Comparison of ENCODE assay signal across 1 cellular context in the genomic region with DNA sequence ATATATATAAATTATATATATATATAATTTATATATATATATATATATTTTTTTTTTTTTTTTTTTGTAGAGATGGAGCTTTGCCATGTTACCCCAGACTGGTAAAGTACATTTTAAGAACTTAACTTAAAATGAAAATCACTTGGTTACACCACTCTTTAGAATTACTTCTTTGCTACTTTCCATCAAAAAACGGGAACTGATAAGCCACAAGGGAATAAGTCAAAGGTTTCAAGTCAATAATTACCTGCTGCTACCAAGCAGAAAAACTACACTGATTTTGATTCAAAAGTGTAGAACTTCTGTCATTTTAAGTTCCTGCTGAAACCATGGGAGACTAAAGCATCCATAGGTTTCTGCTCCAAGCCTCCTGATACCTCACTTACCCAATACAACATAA.
TF ChIP-seq lines count a peak whose summit lies in the region.

No MANE protein-coding gene starts in this region.

TF ChIP-seq in HCT116, 20 proteins besides CTCF, POLR2A, EP300 and RAD21:
- no peak for TF ChIP-seq SP1 (IDR thresholded peaks at IDR 0.05; ENCODE audit: low read depth)
- TF ChIP-seq YY1 (IDR thresholded peaks at IDR 0.05; ENCODE audit: extremely low read depth, insufficient replicate concordance, low read depth, low read length) = no peak
